Comparison of ENCODE assay signal across 12 cellular contexts in genomic region chr14:91383439-91383838, GRCh38. TPM values are rescaled to one million over a fixed set of nuclear protein-coding genes. Genes with fewer than 3 reads are reported as not detected.
DNase-seq lines count a peak whose midpoint lies in the region; TF ChIP-seq lines count a peak whose summit lies in the region.
"Had no signal": no experiment of that assay in that cellular context is flagged by ENCODE, and none has a peak within 500 bp of the region (broad histone marks: within the 10 kb centered on the region; RNA-seq: fewer than 3 reads in every experiment).

No MANE protein-coding gene starts in this region.

- H3K4me3 ChIP-seq in WERI-Rb-1 (ENCODE audit: low read depth, low read length) = no peak overlapping the region
- H3K4me3 ChIP-seq in effector memory CD4-positive, alpha-beta T cell (ENCODE audit: insufficient read depth, low read depth, low read length, poor library complexity, severe bottlenecking) = no peak overlapping the region
- H3K4me3 ChIP-seq: K562, thoracic aorta had no signal

- H3K27ac ChIP-seq in KOPT-K1 (ENCODE audit: low read depth, low read length, poor library complexity, severe bottlenecking) (peak overlapping the region; percentile 43), WERI-Rb-1 (peak overlapping the region; percentile 86)
- H3K27ac ChIP-seq in effector memory CD4-positive, alpha-beta T cell (ENCODE audit: insufficient read depth, low read length, poor library complexity, severe bottlenecking) = no peak overlapping the region
- H3K27ac ChIP-seq: thoracic aorta had no signal

- DNase-seq in SIG-M5 treated with dmso at 0.1 percent for 504 hours (lab: John Stamatoyannopoulos, UW; ENCODE audit: unreplicated experiment) (peak; percentile 56), SIG-M5 (lab: John Stamatoyannopoulos, UW) (no peak), WERI-Rb-1 (no peak), OCI-M2 (lab: John Stamatoyannopoulos, UW; ENCODE audit: unreplicated experiment) (no peak), cardiac septum (ENCODE audit: low spot score) (no peak)
- no peak for DNase-seq in effector memory CD4-positive, alpha-beta T cell
- DNase-seq: midbrain, retina had no signal

- H3K27me3 Mint-ChIP-seq in nephron (ENCODE audit: low read depth) = peaks cover 19% of the 10 kb centered on the region

- H3K4me1 ChIP-seq in effector memory CD4-positive, alpha-beta T cell (ENCODE audit: control insufficient read depth, insufficient read depth, low read length, poor library complexity, severe bottlenecking) = peaks cover 81% of the 10 kb centered on the region

- peaks cover 80% of the 10 kb centered on the region for H3K4me1 Mint-ChIP-seq in nephron

- no peaks in the 10 kb centered on the region for H3K36me3 Mint-ChIP-seq in nephron (ENCODE audit: low read depth)

- intact Hi-C loops in cardiac septum (cut with DNase I) = no loop called here

- TF ChIP-seq CTCF in WERI-Rb-1 (IDR thresholded peaks at IDR 0.05; ENCODE audit: low read depth, low read length) = no peak
- TF ChIP-seq CTCF in nephron (IDR thresholded peaks at IDR 0.05; ENCODE audit: unreplicated experiment in 3 of 3) = no peak

- no peaks in the 10 kb centered on the region for H3K9me3 Mint-ChIP-seq in nephron

- H3K27me3 ChIP-seq in WERI-Rb-1 (ENCODE audit: insufficient read depth, low read depth, severe bottlenecking) = no peaks in the 10 kb centered on the region
- no peaks in the 10 kb centered on the region for H3K27me3 ChIP-seq in effector memory CD4-positive, alpha-beta T cell (replicated peaks; ENCODE audit: control insufficient read depth, insufficient read depth, low read length, poor library complexity, severe bottlenecking)

- H3K36me3 ChIP-seq in KOPT-K1 (ENCODE audit: insufficient read depth, low read length) = peaks cover 19% of the 10 kb centered on the region
- H3K36me3 ChIP-seq in WERI-Rb-1 = peaks cover 34% of the 10 kb centered on the region
- peaks cover 10% of the 10 kb centered on the region for H3K36me3 ChIP-seq in effector memory CD4-positive, alpha-beta T cell (ENCODE audit: control insufficient read depth, insufficient read depth, low read length)
- H3K36me3 ChIP-seq: thoracic aorta had no signal

- H3K27ac Mint-ChIP-seq in nephron = peak overlapping the region; percentile 53 to 91 (median 54)

- H3K9me3 ChIP-seq in KOPT-K1 (ENCODE audit: insufficient read depth, low read length, poor library complexity, severe bottlenecking) (no peaks in the 10 kb centered on the region), WERI-Rb-1 (ENCODE audit: severe bottlenecking) (no peaks in the 10 kb centered on the region)
- H3K9me3 ChIP-seq in effector memory CD4-positive, alpha-beta T cell (ENCODE audit: control insufficient read depth, low read length) = no peaks in the 10 kb centered on the region
- H3K9me3 ChIP-seq: thoracic aorta had no signal

- H3K4me3 Mint-ChIP-seq in nephron = no peak overlapping the region

RNA-seq across cellular contexts. Expression of gene CCDC88C, which starts 34.2 kb away (rescaled TPM):
- total RNA-seq in cardiac septum = 2.6 TPM
